8 cellular contexts compared by ENCODE assay signal in the genomic region with DNA sequence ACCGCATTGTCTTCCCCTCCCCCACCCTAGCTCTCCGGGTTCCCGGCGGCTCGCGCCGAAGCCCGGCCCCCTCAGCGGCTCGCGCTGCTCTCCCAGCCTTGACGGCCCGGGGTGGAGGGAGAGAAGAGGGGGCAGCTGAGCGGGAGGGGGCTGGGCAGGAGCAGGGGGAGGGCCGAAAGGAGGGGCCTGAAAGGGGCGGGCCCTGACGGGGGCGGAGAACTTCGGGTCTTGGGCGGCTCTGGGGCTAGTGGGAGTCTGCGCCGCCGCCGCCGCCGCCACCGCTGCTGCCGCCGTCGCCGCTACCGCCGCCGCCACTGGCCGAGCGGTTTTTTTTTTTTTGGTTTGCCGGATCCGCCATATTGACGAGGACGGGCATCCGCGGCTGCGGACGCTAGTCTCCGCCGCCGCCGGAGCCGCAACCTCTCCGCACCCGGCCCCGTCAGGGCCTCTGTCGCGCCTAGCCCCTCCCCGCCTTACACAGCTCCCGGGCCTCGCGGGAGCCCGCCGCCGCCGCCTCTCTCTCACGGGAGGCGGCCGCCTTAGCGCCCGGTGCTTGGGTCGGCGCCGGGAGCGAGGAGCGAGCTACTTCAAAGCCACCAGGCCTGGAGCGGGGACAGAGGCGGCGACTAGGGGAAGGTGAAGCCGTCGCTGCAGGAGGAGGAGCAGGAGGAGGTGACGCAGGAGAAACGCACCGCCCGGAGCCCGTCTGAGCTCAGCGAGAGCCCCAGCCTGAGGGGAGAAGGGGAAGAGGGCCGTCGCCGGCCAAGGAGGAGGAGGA. TPM values are rescaled to one million over a fixed set of nuclear protein-coding genes. Genes with fewer than 3 reads are reported as not detected.
DNase-seq lines count a peak whose midpoint lies in the region; ATAC-seq and TF ChIP-seq lines count a peak whose summit lies in the region.

A gene with protein sequence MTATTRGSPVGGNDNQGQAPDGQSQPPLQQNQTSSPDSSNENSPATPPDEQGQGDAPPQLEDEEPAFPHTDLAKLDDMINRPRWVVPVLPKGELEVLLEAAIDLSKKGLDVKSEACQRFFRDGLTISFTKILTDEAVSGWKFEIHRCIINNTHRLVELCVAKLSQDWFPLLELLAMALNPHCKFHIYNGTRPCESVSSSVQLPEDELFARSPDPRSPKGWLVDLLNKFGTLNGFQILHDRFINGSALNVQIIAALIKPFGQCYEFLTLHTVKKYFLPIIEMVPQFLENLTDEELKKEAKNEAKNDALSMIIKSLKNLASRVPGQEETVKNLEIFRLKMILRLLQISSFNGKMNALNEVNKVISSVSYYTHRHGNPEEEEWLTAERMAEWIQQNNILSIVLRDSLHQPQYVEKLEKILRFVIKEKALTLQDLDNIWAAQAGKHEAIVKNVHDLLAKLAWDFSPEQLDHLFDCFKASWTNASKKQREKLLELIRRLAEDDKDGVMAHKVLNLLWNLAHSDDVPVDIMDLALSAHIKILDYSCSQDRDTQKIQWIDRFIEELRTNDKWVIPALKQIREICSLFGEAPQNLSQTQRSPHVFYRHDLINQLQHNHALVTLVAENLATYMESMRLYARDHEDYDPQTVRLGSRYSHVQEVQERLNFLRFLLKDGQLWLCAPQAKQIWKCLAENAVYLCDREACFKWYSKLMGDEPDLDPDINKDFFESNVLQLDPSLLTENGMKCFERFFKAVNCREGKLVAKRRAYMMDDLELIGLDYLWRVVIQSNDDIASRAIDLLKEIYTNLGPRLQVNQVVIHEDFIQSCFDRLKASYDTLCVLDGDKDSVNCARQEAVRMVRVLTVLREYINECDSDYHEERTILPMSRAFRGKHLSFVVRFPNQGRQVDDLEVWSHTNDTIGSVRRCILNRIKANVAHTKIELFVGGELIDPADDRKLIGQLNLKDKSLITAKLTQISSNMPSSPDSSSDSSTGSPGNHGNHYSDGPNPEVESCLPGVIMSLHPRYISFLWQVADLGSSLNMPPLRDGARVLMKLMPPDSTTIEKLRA (N-terminal part only) (plus strand): TSS at position 341 of the 778 bp plus-strand sequence. CDS start 38,184 bp downstream, outside the sequence.

- H3K4me1 Mint-ChIP-seq in activated CD8-positive, alpha-beta T cell treated with anti-CD3 and anti-CD28 coated beads for 36 hours (ENCODE audit: low read depth) = peaks cover 24% of the 10 kb centered on the region

- H3K9me3 ChIP-seq in duodenal mucosa (ENCODE audit: control insufficient read depth in 1 of 2, low read length in 2 of 2) (no peaks in the 10 kb centered on the region), lung (ENCODE audit: control insufficient read depth in 2 of 2, insufficient read depth in 1 of 2, low read length in 1 of 2) (no peaks in the 10 kb centered on the region)

- peak within 1 kb of the TSS; percentile 82 to 90 for H3K9ac ChIP-seq in duodenal mucosa (ENCODE audit: low read depth in 1 of 2, low read length in 2 of 2)

- H3K9me3 Mint-ChIP-seq in activated CD8-positive, alpha-beta T cell treated with anti-CD3 and anti-CD28 coated beads for 36 hours = no peaks in the 10 kb centered on the region

- H3K36me3 Mint-ChIP-seq in activated CD8-positive, alpha-beta T cell treated with anti-CD3 and anti-CD28 coated beads for 36 hours (ENCODE audit: low read depth) = peaks cover 20% of the 10 kb centered on the region

- H3K4me1 ChIP-seq in duodenal mucosa (ENCODE audit: control insufficient read depth in 1 of 2, insufficient read depth in 2 of 2, low read length in 2 of 2) (peaks cover 3% of the 10 kb centered on the region in 2 donors), lung (ENCODE audit: control insufficient read depth in 2 of 2, insufficient read depth in 2 of 2, low read length in 2 of 2) (no peaks in the 10 kb centered on the region)

- H3K27ac ChIP-seq in duodenal mucosa (ENCODE audit: low read depth, low read length) = peak within 1 kb of the TSS; percentile 99
- H3K27ac ChIP-seq in lung (ENCODE audit: low read depth in 1 of 2, low read length in 1 of 2) = peak within 1 kb of the TSS; percentile 99 to 100

- H3K4me3 ChIP-seq in duodenal mucosa (ENCODE audit: low read depth in 1 of 2, low read length in 2 of 2) (peak within 1 kb of the TSS; percentile 82 to 90), lung (peak within 1 kb of the TSS; percentile 99)

- H3K27ac Mint-ChIP-seq in activated CD8-positive, alpha-beta T cell treated with anti-CD3 and anti-CD28 coated beads for 36 hours = peak within 1 kb of the TSS; percentile 100

- intact Hi-C loops in activated CD8-positive, alpha-beta T cell treated with anti-CD3 and anti-CD28 coated beads for 36 hours (cut with micrococcal nuclease) = no loop called here

- ATAC-seq in GM19328 (IDR thresholded peaks at IDR 0.05; ENCODE audit: unreplicated experiment) = peak; percentile 57
- ATAC-seq in HG03469 (IDR thresholded peaks at IDR 0.05; ENCODE audit: unreplicated experiment) = peak; percentile 15
- ATAC-seq in activated CD8-positive, alpha-beta T cell treated with anti-CD3 and anti-CD28 coated beads for 36 hours = peak; percentile 76
- peak; percentile 86 for ATAC-seq in lung (ENCODE audit: insufficient read depth, low FRiP score)

- DNase-seq in C1 segment of cervical spinal cord (lab: John Stamatoyannopoulos, UW) (peak; percentile 24 to 96 (median 88)), NCI-H774 (lab: John Stamatoyannopoulos, UW) (peak; percentile 62), lung (ENCODE audit: low spot score) (peak; percentile 90)
- peak; percentile 86 for DNase-seq in activated CD8-positive, alpha-beta T cell treated with anti-CD3 and anti-CD28 coated beads for 36 hours
- DNase-seq in stimulated activated CD4-positive, alpha-beta T cell treated with anti-CD3 and anti-CD28 coated beads, TNF-alpha, amount 100 ng/mL, for 24 hours (ENCODE audit: low read depth in 3 of 3) = peak; percentile 70 to 81 (median 70)

- CTCF ChIA-PET in activated CD8-positive, alpha-beta T cell treated with anti-CD3 and anti-CD28 coated beads for 36 hours (lab: Charles Lee) = interaction anchor here (0.6 to 2.4 kb wide), 4 partner anchors 14 to 34 kb away, joined by 3 to 10 read pairs (median 4); no protein-coding TSS in a partner anchor

- H3K27me3 ChIP-seq in duodenal mucosa (ENCODE audit: control insufficient read depth in 1 of 2, insufficient read depth in 2 of 2, low read length in 2 of 2) = no peaks in the 10 kb centered on the region
- H3K27me3 ChIP-seq in lung (ENCODE audit: control insufficient read depth, insufficient read depth) = no peaks in the 10 kb centered on the region

- no peak for TF ChIP-seq CTCF in activated CD8-positive, alpha-beta T cell treated with anti-CD3 and anti-CD28 coated beads for 36 hours (IDR thresholded peaks at IDR 0.05)
- TF ChIP-seq CTCF in lung (IDR thresholded peaks at IDR 0.05; ENCODE audit: control extremely low read depth, extremely low read depth) = no peak

- H3K4me3 Mint-ChIP-seq in activated CD8-positive, alpha-beta T cell treated with anti-CD3 and anti-CD28 coated beads for 36 hours = peak within 1 kb of the TSS; percentile 88

- H3K27me3 Mint-ChIP-seq in activated CD8-positive, alpha-beta T cell treated with anti-CD3 and anti-CD28 coated beads for 36 hours = no peaks in the 10 kb centered on the region

- H3K36me3 ChIP-seq in duodenal mucosa (ENCODE audit: control insufficient read depth in 1 of 2, insufficient read depth in 2 of 2, low read length in 2 of 2) (no peaks in the 10 kb centered on the region), lung (ENCODE audit: control insufficient read depth in 2 of 2, insufficient read depth in 2 of 2, low read length in 2 of 2) (no peaks in the 10 kb centered on the region)

- WGBS in lung, 2 donors = 1% methylated on average over 14 to 86 of the region's 86 CpGs

- POLR2A ChIA-PET in activated CD8-positive, alpha-beta T cell treated with anti-CD3 and anti-CD28 coated beads for 36 hours (lab: Charles Lee) = interaction anchor here (0.6 to 2.2 kb wide), 7 partner anchors 12 to 294 kb away, joined by 3 to 14 read pairs (median 4); no protein-coding TSS in a partner anchor

RNA-seq across cellular contexts. Expression of the gene that starts here (rescaled TPM):
- total RNA-seq in activated CD8-positive, alpha-beta T cell treated with anti-CD3 and anti-CD28 coated beads for 36 hours = 10 to 100 TPM; 58.7 to 60.5 TPM
- 100 to 1,000 TPM in 1 of 2 donors, 10 to 100 TPM in 1; 66.9 to 187 TPM for total RNA-seq in lung
- polyA plus RNA-seq in lung = 10 to 100 TPM in 1 of 2 donors, 1 to 10 TPM in 1; 8.5 to 19.0 TPM

Comparison
In these comparisons a context has a peak if more than half of its experiments do, and no peak if none do; other contexts are left out.
1. Peak in every context shown above with its lines: DNase-seq, ATAC-seq, H3K4me3 ChIP-seq and H3K27ac ChIP-seq.
2. ATAC-seq: peak in every context shown above with its lines; median percentile 86 in lung; 76 in activated CD8-positive, alpha-beta T cell treated with anti-CD3 and anti-CD28 coated beads for 36 hours; 57 in GM19328; 15 in HG03469.